ENCODE assay signal across 8 cellular contexts in the genomic region with DNA sequence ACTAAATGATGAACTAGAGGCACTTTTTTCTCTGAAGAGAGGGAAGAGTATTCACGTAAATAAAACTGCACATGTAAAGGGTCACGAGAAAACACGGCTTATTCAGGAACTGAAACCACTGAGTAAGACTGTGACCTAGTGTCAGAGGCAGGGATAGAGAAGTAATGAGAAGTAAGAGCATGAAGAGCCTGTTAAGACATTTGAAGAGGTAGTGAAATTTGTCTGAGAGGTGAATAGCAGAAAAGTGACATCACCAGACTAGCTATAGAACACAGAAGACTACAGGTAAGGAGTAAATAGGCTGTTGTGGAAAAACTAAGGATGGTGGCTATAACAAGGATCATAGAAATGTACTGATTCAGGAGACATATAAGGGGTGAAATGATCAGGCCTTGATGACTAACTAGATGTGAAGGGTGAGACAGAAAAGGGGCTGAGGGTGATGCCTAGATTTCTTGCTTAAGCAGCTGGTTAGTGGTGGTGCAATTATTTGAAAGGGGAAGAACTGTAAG.
DNase-seq lines count a peak whose midpoint lies in the region; ATAC-seq, FAIRE-seq and TF ChIP-seq lines count a peak whose summit lies in the region.

No MANE protein-coding gene starts in this region.

- H3K27me3 Mint-ChIP-seq in naive thymus-derived CD4-positive, alpha-beta T cell, result no peaks in the 10 kb centered on the region
- no peaks in the 10 kb centered on the region for H3K27me3 Mint-ChIP-seq in immature natural killer cell (ENCODE audit: low read depth in 3 of 3)

- ATAC-seq in GM18870 (IDR thresholded peaks at IDR 0.05; ENCODE audit: unreplicated experiment) (peak; percentile 99), HG02642 (IDR thresholded peaks at IDR 0.05; ENCODE audit: poor library complexity, unreplicated experiment) (peak; percentile 99), gastrocnemius medialis (no peak)
- peak; percentile 89 for ATAC-seq in naive thymus-derived CD4-positive, alpha-beta T cell

- in situ Hi-C loops in gastrocnemius medialis (cut with MboI; ENCODE audit: low sequenced_read_pairs in 4 of 4), result no loop called here

- H3K36me3 ChIP-seq in naive thymus-derived CD4-positive, alpha-beta T cell (ENCODE audit: control insufficient read depth in 2 of 3, insufficient read depth in 3 of 3, low read length in 3 of 3), result peaks cover 0 to 24% (median 0%) of the 10 kb centered on the region in 3 experiments
- peaks cover 6 to 67% of the 10 kb centered on the region in 2 donors for H3K36me3 ChIP-seq in gastrocnemius medialis

- TF ChIP-seq POLR2A in gastrocnemius medialis (IDR thresholded peaks at IDR 0.05), result no peak

- peak overlapping the region in 1 of 9 donors; percentile 1 for H3K27ac Mint-ChIP-seq in naive thymus-derived CD4-positive, alpha-beta T cell
- H3K27ac Mint-ChIP-seq in immature natural killer cell, result peak overlapping the region in 2 of 6 donors; percentile 15 to 19

- POLR2A ChIA-PET in naive thymus-derived CD4-positive, alpha-beta T cell (lab: Charles Lee), result interaction anchor here (0.6 kb wide), 1 partner anchor 24 kb away, joined by 3 read pairs; no protein-coding TSS in a partner anchor

- intact Hi-C loops in naive thymus-derived CD4-positive, alpha-beta T cell (cut with micrococcal nuclease), result no loop called here
- intact Hi-C loops in gastrocnemius medialis (cut with DNase I; ENCODE audit: low total_unique reads), result no loop called here

- no peaks in the 10 kb centered on the region for H3K9me3 ChIP-seq in naive thymus-derived CD4-positive, alpha-beta T cell (ENCODE audit: control insufficient read depth in 2 of 3, low read length in 3 of 3)
- no peaks in the 10 kb centered on the region for H3K9me3 ChIP-seq in gastrocnemius medialis

- no peak overlapping the region for H3K4me3 ChIP-seq in naive thymus-derived CD4-positive, alpha-beta T cell (ENCODE audit: low read length)
- no peak overlapping the region for H3K4me3 ChIP-seq in gastrocnemius medialis

- H3K4me1 ChIP-seq in naive thymus-derived CD4-positive, alpha-beta T cell (ENCODE audit: control insufficient read depth in 2 of 2, insufficient read depth in 2 of 2, low read length in 2 of 2), result no peaks in the 10 kb centered on the region
- H3K4me1 ChIP-seq in gastrocnemius medialis, result no peaks in the 10 kb centered on the region

- H3K27ac ChIP-seq in naive thymus-derived CD4-positive, alpha-beta T cell (ENCODE audit: low read depth, low read length), result no peak overlapping the region
- H3K27ac ChIP-seq in gastrocnemius medialis, result no peak overlapping the region

- DNase-seq in NOMO-1 (lab: John Stamatoyannopoulos, UW; ENCODE audit: unreplicated experiment in 2 of 2) (peak; percentile 52 to 99), gastrocnemius medialis (no peak), DMS79 treated with DMSO at 0.1 percent for 48 hours (lab: John Stamatoyannopoulos, UW) (no peak), frontal cortex (ENCODE audit: low spot score in 2 of 2) (no peak), immature natural killer cell (no peak)
- no peak for DNase-seq in naive thymus-derived CD4-positive, alpha-beta T cell

- H3K27me3 ChIP-seq in naive thymus-derived CD4-positive, alpha-beta T cell (ENCODE audit: control insufficient read depth in 2 of 2, insufficient read depth in 2 of 2, low read length in 2 of 2), result no peaks in the 10 kb centered on the region
- no peaks in the 10 kb centered on the region for H3K27me3 ChIP-seq in gastrocnemius medialis

- CTCF ChIA-PET in naive thymus-derived CD4-positive, alpha-beta T cell (lab: Charles Lee), result no interaction called here

- no peak for TF ChIP-seq CTCF in gastrocnemius medialis (IDR thresholded peaks at IDR 0.05 in 4 of 5, conservative IDR thresholded peaks at IDR 0.05 in 1 of 5)

- no peak for FAIRE-seq in frontal cortex (lab: Jason Lieb, UNC)

- peaks cover 0 to 15% (median 0%) of the 10 kb centered on the region in 7 donors for H3K4me1 Mint-ChIP-seq in naive thymus-derived CD4-positive, alpha-beta T cell
- peaks cover 1 to 9% of the 10 kb centered on the region in 2 donors for H3K4me1 Mint-ChIP-seq in immature natural killer cell

- H3K9me3 Mint-ChIP-seq in naive thymus-derived CD4-positive, alpha-beta T cell, result peaks cover 0 to 2% (median 0%) of the 10 kb centered on the region in 11 donors
- no peaks in the 10 kb centered on the region for H3K9me3 Mint-ChIP-seq in immature natural killer cell

- peaks cover 17 to 69% (median 56%) of the 10 kb centered on the region in 5 donors for H3K36me3 Mint-ChIP-seq in naive thymus-derived CD4-positive, alpha-beta T cell
- H3K36me3 Mint-ChIP-seq in immature natural killer cell, result peaks cover 11 to 33% (median 32%) of the 10 kb centered on the region in 3 donors

- H3K4me3 Mint-ChIP-seq in naive thymus-derived CD4-positive, alpha-beta T cell, result peak overlapping the region in 1 of 10 donors; percentile 18
- H3K4me3 Mint-ChIP-seq in immature natural killer cell, result no peak overlapping the region

Comparison
In these comparisons a context has a peak if more than half of its experiments do, and no peak if none do; other contexts are left out.
1. ATAC-seq: peak in GM18870 (single experiment), HG02642 (single experiment) and naive thymus-derived CD4-positive, alpha-beta T cell (single experiment); none in gastrocnemius medialis (0 of 2).
2. DNase-seq: peak in NOMO-1 (2 of 2); none in naive thymus-derived CD4-positive, alpha-beta T cell (0 of 9), gastrocnemius medialis (0 of 2), DMS79 treated with DMSO at 0.1 percent for 48 hours (single experiment), frontal cortex (0 of 2) and immature natural killer cell (0 of 3).